In the genomic region with DNA sequence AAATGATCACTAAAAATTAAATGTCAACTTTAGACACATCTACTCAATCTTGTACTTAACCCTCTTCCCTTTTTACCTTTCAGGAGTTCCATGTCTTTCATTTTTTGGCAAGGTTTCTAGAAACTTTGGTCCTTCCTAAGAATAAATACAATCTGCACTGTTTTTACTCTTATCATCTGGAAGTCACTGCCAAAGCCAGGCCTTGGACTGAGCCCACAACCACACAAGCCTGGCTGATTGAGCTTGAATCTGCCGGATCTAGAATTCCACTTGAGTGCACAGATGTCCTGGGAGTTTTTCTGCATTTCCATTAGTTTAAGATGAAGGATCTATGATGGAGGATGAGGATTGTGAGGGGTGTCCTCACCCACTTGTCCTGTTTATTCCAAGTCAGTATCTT, we compare ENCODE assay signal across 34 cellular contexts.
"Had no signal": no experiment of that assay in that cellular context is flagged by ENCODE, and none has a peak within 500 bp of the region (broad histone marks: within the 10 kb centered on the region; RNA-seq: fewer than 3 reads in every experiment).

No MANE protein-coding gene starts in this region.

- H3K4me1 Mint-ChIP-seq: activated CD4-positive, alpha-beta T cell treated with anti-CD3 and anti-CD28 coated beads for 36 hours; activated CD4-positive, alpha-beta T cell treated with anti-CD3 and anti-CD28 coated beads, Interleukin-2, amount 10 ng/mL, durations not matched to agents 7 days and 5 days; activated naive CD4-positive, alpha-beta T cell treated with anti-CD3 and anti-CD28 coated beads, Interleukin-2, amount 10 ng/mL, durations not matched to agents 7 days and 5 days; activated naive CD8-positive, alpha-beta T cell treated with anti-CD3 and anti-CD28 coated beads, Interleukin-2, amount 50 U/mL, for 24 hours; WTC11 had no signal

- ATAC-seq: activated CD4-positive, alpha-beta T cell treated with anti-CD3 and anti-CD28 coated beads for 36 hours; activated CD4-positive, CD25-positive, alpha-beta regulatory T cell treated with anti-CD3 and anti-CD28 coated beads, Interleukin-2, amount 50 U/mL, for 24 hours; activated naive CD8-positive, alpha-beta T cell treated with anti-CD3 and anti-CD28 coated beads, Interleukin-2, amount 50 U/mL, for 24 hours; activated T-cell treated with anti-CD3 and anti-CD28 coated beads, Interleukin-2, amount 50 U/mL, for 4 hours; Panc1; WTC11 had no signal

- H3K9me3 ChIP-seq: MG63, SJSA1, SK-N-SH had no signal

- H3K36me3 ChIP-seq: MG63 had no signal

- H3K27ac Mint-ChIP-seq: activated CD4-positive, alpha-beta T cell treated with anti-CD3 and anti-CD28 coated beads for 36 hours; activated CD4-positive, alpha-beta T cell treated with anti-CD3 and anti-CD28 coated beads, Interleukin-2, amount 10 ng/mL, durations not matched to agents 7 days and 5 days; activated naive CD4-positive, alpha-beta T cell treated with anti-CD3 and anti-CD28 coated beads, Interleukin-2, amount 10 ng/mL, durations not matched to agents 7 days and 5 days; activated naive CD8-positive, alpha-beta T cell; activated naive CD8-positive, alpha-beta T cell treated with anti-CD3 and anti-CD28 coated beads, Interleukin-2, amount 50 U/mL, for 24 hours; activated T-helper 1 cell treated with anti-CD3 and anti-CD28 coated beads, Interleukin-12 subunit alpha, Interleukin-12 subunit beta, Interleukin-2, Interleukin-4 antibody, amounts not matched to agents 30 ng/mL and 10 ng/mL and 1 ng/mL, durations not matched to agents 14 hours and 24 hours and 36 hours; T-helper 1 cell treated with Interleukin-12 subunit alpha and Interleukin-12 subunit beta and Interleukin-4 antibody, amounts not matched to agents 30 μg/mL and 1 μg/mL, for 36 hours; T-helper 2 cell treated with Interferon-gamma antibody and Interleukin-4, amounts not matched to agents 5 μg/mL and 100 μg/mL, for 36 hours; WTC11 had no signal

- H3K4me3 Mint-ChIP-seq: activated CD4-positive, alpha-beta T cell treated with anti-CD3 and anti-CD28 coated beads for 36 hours; activated CD4-positive, alpha-beta T cell treated with anti-CD3 and anti-CD28 coated beads, Interleukin-2, amount 10 ng/mL, durations not matched to agents 7 days and 5 days; activated naive CD4-positive, alpha-beta T cell treated with anti-CD3 and anti-CD28 coated beads, Interleukin-2, amount 10 ng/mL, durations not matched to agents 7 days and 5 days; activated naive CD8-positive, alpha-beta T cell; activated naive CD8-positive, alpha-beta T cell treated with anti-CD3 and anti-CD28 coated beads, Interleukin-2, amount 50 U/mL, for 24 hours; activated T-cell treated with anti-CD3 and anti-CD28 coated beads, Interleukin-2, amount 50 U/mL, for 4 hours; activated T-helper 1 cell treated with anti-CD3 and anti-CD28 coated beads, Interleukin-12 subunit alpha, Interleukin-12 subunit beta, Interleukin-2, Interleukin-4 antibody, amounts not matched to agents 30 ng/mL and 10 ng/mL and 1 ng/mL, durations not matched to agents 14 hours and 24 hours and 36 hours; central memory CD8-positive, alpha-beta T cell; T-helper 1 cell treated with Interleukin-12 subunit alpha and Interleukin-12 subunit beta and Interleukin-4 antibody, amounts not matched to agents 30 μg/mL and 1 μg/mL, for 36 hours; T-helper 2 cell treated with Interferon-gamma antibody and Interleukin-4, amounts not matched to agents 5 μg/mL and 100 μg/mL, for 36 hours; WTC11 had no signal

- H3K27ac ChIP-seq: cardiac muscle cell, SJSA1 had no signal

- H3K36me3 Mint-ChIP-seq: activated naive CD8-positive, alpha-beta T cell had no signal

- H3K4me3 ChIP-seq: cardiac muscle cell, MG63, SJSA1 had no signal

- H3K9me3 Mint-ChIP-seq: activated CD4-positive, alpha-beta T cell treated with anti-CD3 and anti-CD28 coated beads, Interleukin-2, amount 10 ng/mL, durations not matched to agents 7 days and 5 days; activated naive CD4-positive, alpha-beta T cell treated with anti-CD3 and anti-CD28 coated beads, Interleukin-2, amount 10 ng/mL, durations not matched to agents 7 days and 5 days; activated naive CD8-positive, alpha-beta T cell treated with anti-CD3 and anti-CD28 coated beads, Interleukin-2, amount 50 U/mL, for 24 hours; activated T-cell treated with anti-CD3 and anti-CD28 coated beads, Interleukin-2, amount 50 U/mL, for 4 hours; activated T-helper 1 cell treated with anti-CD3 and anti-CD28 coated beads, Interleukin-12 subunit alpha, Interleukin-12 subunit beta, Interleukin-2, Interleukin-4 antibody, amounts not matched to agents 30 ng/mL and 10 ng/mL and 1 ng/mL, durations not matched to agents 14 hours and 24 hours and 36 hours; central memory CD8-positive, alpha-beta T cell; T-helper 1 cell treated with Interleukin-12 subunit alpha and Interleukin-12 subunit beta and Interleukin-4 antibody, amounts not matched to agents 30 μg/mL and 1 μg/mL, for 36 hours; T-helper 2 cell treated with Interferon-gamma antibody and Interleukin-4, amounts not matched to agents 5 μg/mL and 100 μg/mL, for 36 hours had no signal

- DNase-seq: activated CD4-positive, alpha-beta T cell treated with anti-CD3 and anti-CD28 coated beads for 36 hours; activated CD4-positive, alpha-beta T cell treated with anti-CD3 and anti-CD28 coated beads, Interleukin-2, amount 10 ng/mL, durations not matched to agents 7 days and 5 days; activated CD4-positive, alpha-beta T cell treated with anti-CD3 and anti-CD28 coated beads, Interleukin-2, amount 50 U/mL, for 48 hours; activated CD8-positive, alpha-beta memory T cell treated with anti-CD3 and anti-CD28 coated beads, Interleukin-2, amount 50 U/mL, for 4 hours; activated gamma-delta T cell treated with Interleukin-2 at 50 U/mL for 16 hours; activated naive CD4-positive, alpha-beta T cell treated with anti-CD3 and anti-CD28 coated beads, Interleukin-2, amount 10 ng/mL, durations not matched to agents 7 days and 5 days; activated naive CD8-positive, alpha-beta T cell treated with anti-CD3 and anti-CD28 coated beads, Interleukin-2, amount 50 U/mL, for 24 hours; activated T-cell treated with anti-CD3 and anti-CD28 coated beads for 4 hours; activated T-cell treated with anti-CD3 and anti-CD28 coated beads, Interleukin-2, amount 50 U/mL, for 4 hours; amniotic stem cell; aorta; Kasumi-1; KG1; MG63; NCI-H1048; NCI-H1105 treated with DMSO at 0.1 percent for 48 hours; NCI-H1436; NCI-H1694; NCI-H1930; NCI-H2081 treated with DMSO at 0.1 percent for 48 hours; NCI-H226; NCI-H524 treated with DMSO at 0.1 percent for 48 hours; SHP77 treated with DMSO at 0.1 percent for 48 hours; SK-N-SH had no signal

- H3K27me3 ChIP-seq: cardiac muscle cell, MG63, SJSA1 had no signal
